In the genomic region with DNA sequence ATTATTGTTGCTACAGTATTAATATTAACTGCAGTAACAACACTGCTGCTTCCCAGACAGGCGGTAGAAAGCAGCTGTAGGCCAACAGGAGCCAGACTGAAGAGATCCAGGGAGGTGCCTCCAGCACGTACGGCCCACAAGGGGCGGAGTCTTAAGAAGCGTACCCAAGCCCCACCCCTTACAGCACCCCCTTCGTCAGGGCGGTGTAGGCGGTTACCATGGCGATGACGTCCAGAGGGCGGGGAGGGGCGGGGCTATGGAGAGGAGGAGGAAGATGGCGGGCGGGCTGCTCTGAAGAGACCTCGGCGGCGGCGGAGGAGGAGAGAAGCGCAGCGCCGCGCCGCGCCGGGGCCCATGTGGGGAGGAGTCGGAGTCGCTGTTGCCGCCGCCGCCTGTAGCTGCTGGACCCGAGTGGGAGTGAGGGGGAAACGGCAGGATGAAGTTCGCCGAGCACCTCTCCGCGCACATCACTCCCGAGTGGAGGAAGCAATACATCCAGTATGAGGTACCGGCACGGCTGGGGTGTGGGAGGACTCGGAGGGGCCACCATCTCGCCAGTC, we compare ENCODE assay signal across 1 cellular context.
A peak's percentile ranks its signal among the peaks of the same experiment; 100 is the strongest.
TF ChIP-seq lines count a peak whose summit lies in the region.

A gene (plus strand): TSS at position 257 of the 560 bp plus-strand sequence. CDS start 180 bp downstream, at position 437.

TF ChIP-seq in H1, 55 proteins besides CTCF, POLR2A, EP300 and RAD21:
- TF ChIP-seq SP1 (IDR thresholded peaks at IDR 0.05; ENCODE audit: low read depth, low read length) (peak; percentile 59; the same call in 1 of the 2 replicates), BACH1 (IDR thresholded peaks at IDR 0.05; ENCODE audit: low read length) (no peak), MAFK (IDR thresholded peaks at IDR 0.05; ENCODE audit: low read depth, low read length) (no peak), ZNF274 (IDR thresholded peaks at IDR 0.05; ENCODE audit: borderline replicate concordance, extremely low read depth, low read length) (no peak), TAF1 (IDR thresholded peaks at IDR 0.05; ENCODE audit: low read depth, low read length) (peak; percentile 81), ASH2L (IDR thresholded peaks at IDR 0.05; ENCODE audit: low read length) (peak; percentile 99), SRF (IDR thresholded peaks at IDR 0.05; ENCODE audit: low read depth, low read length) (no peak), TBP (IDR thresholded peaks at IDR 0.05; ENCODE audit: low read depth, low read length) (peak; percentile 81; the same call in 1 of the 2 replicates), YY1 (IDR thresholded peaks at IDR 0.05; ENCODE audit: low read depth, low read length) (peak; percentile 84), KDM4A (IDR thresholded peaks at IDR 0.05; ENCODE audit: low read depth, low read length, severe bottlenecking) (peak; percentile 86), TCF12 (IDR thresholded peaks at IDR 0.05; ENCODE audit: low read depth, low read length) (no peak), CREB1 (IDR thresholded peaks at IDR 0.05) (peak; percentile 74), PHF8 (conservative IDR thresholded peaks at IDR 0.05; ENCODE audit: low read depth, low read length) (peak; percentile 89), FOSL1 (IDR thresholded peaks at IDR 0.05; ENCODE audit: insufficient read depth, low read depth, low read length) (no peak)
- TF ChIP-seq, protein P1, sequence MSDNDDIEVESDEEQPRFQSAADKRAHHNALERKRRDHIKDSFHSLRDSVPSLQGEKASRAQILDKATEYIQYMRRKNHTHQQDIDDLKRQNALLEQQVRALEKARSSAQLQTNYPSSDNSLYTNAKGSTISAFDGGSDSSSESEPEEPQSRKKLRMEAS (IDR thresholded peaks at IDR 0.05): 0 out of 2 replicates have a peak, but pooled peaks have one; percentile 27
